16 cellular contexts compared by ENCODE assay signal in genomic region chr13:40755082-40755755, GRCh38.
"Had no signal": no experiment of that assay in that cellular context is flagged by ENCODE, and none has a peak within 500 bp of the region (broad histone marks: within the 10 kb centered on the region; RNA-seq: fewer than 3 reads in every experiment).

No MANE protein-coding gene starts in this region.

- H3K4me3 ChIP-seq: psoas muscle, sigmoid colon, suprapubic skin had no signal

- H3K27me3 ChIP-seq: sigmoid colon, suprapubic skin had no signal

- FAIRE-seq: islet of Langerhans, TTC549 had no signal

- H3K9me3 ChIP-seq: psoas muscle, sigmoid colon, suprapubic skin had no signal

- H3K4me1 ChIP-seq: psoas muscle, sigmoid colon, suprapubic skin had no signal

- DNase-seq: activated CD4-positive, alpha-beta T cell treated with anti-CD3 and anti-CD28 coated beads, Interleukin-2, amount 10 ng/mL, durations not matched to agents 7 days and 5 days; activated CD4-positive, CD25-positive, alpha-beta regulatory T cell; activated CD8-positive, alpha-beta memory T cell treated with anti-CD3 and anti-CD28 coated beads for 24 hours; amygdala; dermis blood vessel endothelial cell; foreskin fibroblast; head of caudate nucleus; left ventricle myocardium superior; mesenchymal stem cell; psoas muscle; sigmoid colon; stimulated activated CD4-positive, alpha-beta T cell treated with anti-CD3 and anti-CD28 coated beads, Interleukin-2, amount 100 ng/mL, for 48 hours; stimulated activated naive CD8-positive, alpha-beta T cell treated with anti-CD3 and anti-CD28 coated beads, Interleukin-15, Interleukin-2, amounts not matched to agents 100 U/mL and 50 U/mL, for 24 hours had no signal

- H3K27ac ChIP-seq: psoas muscle, sigmoid colon, suprapubic skin had no signal
